21 cellular contexts compared by ENCODE assay signal in the genomic region with DNA sequence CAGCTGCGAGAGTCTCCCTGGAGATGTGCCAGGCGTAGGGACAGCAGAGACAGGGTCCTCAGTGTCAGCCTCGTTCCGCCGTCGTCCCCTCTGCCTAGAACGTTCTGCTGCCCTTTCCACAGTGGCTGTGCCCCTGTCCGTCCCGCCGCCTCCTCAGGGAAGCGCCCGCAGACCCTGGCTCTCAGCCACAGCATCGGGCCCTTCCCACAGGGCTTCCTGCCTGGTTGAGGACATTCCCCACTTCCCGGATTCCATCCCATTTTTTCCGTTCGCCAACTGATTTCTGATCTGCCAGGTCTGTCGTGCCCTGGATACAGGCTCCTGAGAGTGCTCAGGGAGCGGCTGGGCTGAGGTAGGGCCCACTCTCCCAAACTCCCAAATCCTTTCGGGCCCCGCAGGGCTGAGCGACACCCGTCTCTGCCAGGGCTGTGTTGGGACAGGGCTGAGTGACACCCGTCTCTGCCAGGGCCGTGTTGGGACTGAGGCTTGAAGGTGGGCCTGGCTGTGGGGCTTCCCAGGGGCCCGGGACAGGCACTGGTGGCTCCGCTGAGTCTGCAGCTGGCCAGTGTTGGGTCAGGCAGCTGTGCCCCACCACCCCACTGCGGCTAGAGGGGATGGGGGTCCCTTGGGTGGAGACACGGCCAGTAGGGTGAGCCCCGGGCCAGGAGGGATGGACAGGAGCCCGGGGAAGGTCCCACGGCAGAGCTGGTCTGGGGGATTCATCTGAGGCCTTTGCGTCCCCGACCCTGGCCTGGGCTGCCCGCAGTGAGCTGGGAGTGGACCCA. TPM values are rescaled to one million over a fixed set of nuclear protein-coding genes. Genes with fewer than 3 reads are reported as not detected.
A peak's percentile ranks its signal among the peaks of the same experiment; 100 is the strongest.
DNase-seq lines count a peak whose midpoint lies in the region; ATAC-seq and TF ChIP-seq lines count a peak whose summit lies in the region.
"Had no signal": no experiment of that assay in that cellular context is flagged by ENCODE, and none has a peak within 500 bp of the region (broad histone marks: within the 10 kb centered on the region; RNA-seq: fewer than 3 reads in every experiment).

No MANE protein-coding gene starts in this region.

- ATAC-seq in GM21360 (IDR thresholded peaks at IDR 0.05; ENCODE audit: unreplicated experiment), result no peak
- ATAC-seq: GM12878, PC-3 had no signal

- H3K9me3 Mint-ChIP-seq in activated CD4-positive, alpha-beta T cell treated with anti-CD3 and anti-CD28 coated beads, Interleukin-2, amount 10 ng/mL, durations not matched to agents 7 days and 5 days, result no peaks in the 10 kb centered on the region
- H3K9me3 Mint-ChIP-seq in type B pancreatic cell, result no peaks in the 10 kb centered on the region
- H3K9me3 Mint-ChIP-seq: CD14-positive monocyte, H9 had no signal

- H3K27me3 Mint-ChIP-seq in activated CD4-positive, alpha-beta T cell treated with anti-CD3 and anti-CD28 coated beads, Interleukin-2, amount 10 ng/mL, durations not matched to agents 7 days and 5 days, result no peaks in the 10 kb centered on the region
- no peaks in the 10 kb centered on the region for H3K27me3 Mint-ChIP-seq in type B pancreatic cell

- H3K4me2 ChIP-seq in neuronal stem cell (ENCODE audit: insufficient read depth, low read length, poor library complexity, severe bottlenecking), result no peak overlapping the region

- H2BK15ac ChIP-seq in neuronal stem cell (ENCODE audit: low read length), result peak overlapping the region; percentile 81

- peaks cover 1% of the 10 kb centered on the region for H3K4me1 Mint-ChIP-seq in activated CD4-positive, alpha-beta T cell treated with anti-CD3 and anti-CD28 coated beads, Interleukin-2, amount 10 ng/mL, durations not matched to agents 7 days and 5 days
- H3K4me1 Mint-ChIP-seq in type B pancreatic cell (ENCODE audit: unreplicated experiment), result no peaks in the 10 kb centered on the region
- H3K4me1 Mint-ChIP-seq: CD14-positive monocyte had no signal

- H3K27ac ChIP-seq in RWPE1, result peak overlapping the region; percentile 16
- H3K27ac ChIP-seq in coronary artery, result peak overlapping the region in 1 of 2 donors; percentile 90
- H3K27ac ChIP-seq in neuronal stem cell (replicated peaks; ENCODE audit: low read length), result no peak overlapping the region
- H3K27ac ChIP-seq: 22Rv1 had no signal

- CTCF ChIA-PET in RWPE1 (lab: Yijun Ruan, JAX), result interaction anchor here (3.0 kb wide), 1 partner anchor 15 kb away, joined by 23 read pairs; a partner anchor contains a TSS
- CTCF ChIA-PET in activated CD4-positive, alpha-beta T cell treated with anti-CD3 and anti-CD28 coated beads, Interleukin-2, amount 10 ng/mL, durations not matched to agents 7 days and 5 days (lab: Charles Lee), result interaction anchor here (1.2 kb wide), 1 partner anchor 15 kb away, joined by 4 read pairs; no protein-coding TSS in a partner anchor

- H3K4me3 Mint-ChIP-seq in activated CD4-positive, alpha-beta T cell treated with anti-CD3 and anti-CD28 coated beads, Interleukin-2, amount 10 ng/mL, durations not matched to agents 7 days and 5 days, result no peak overlapping the region
- no peak overlapping the region for H3K4me3 Mint-ChIP-seq in type B pancreatic cell
- H3K4me3 Mint-ChIP-seq: CD14-positive monocyte, H9 had no signal

- no peak for TF ChIP-seq CTCF in RWPE1 (conservative IDR thresholded peaks at IDR 0.05; ENCODE audit: low read depth)
- no peak for TF ChIP-seq CTCF in coronary artery (IDR thresholded peaks at IDR 0.05)
- no peak for TF ChIP-seq CTCF in type B pancreatic cell (conservative IDR thresholded peaks at IDR 0.05)

- H3K4me1 ChIP-seq in neuronal stem cell (ENCODE audit: control insufficient read depth in 2 of 2, insufficient read depth in 1 of 2, low read depth in 1 of 2, low read length in 2 of 2), result peaks cover 16 to 18% of the 10 kb centered on the region in 2 donors

- H3K4me3 ChIP-seq in coronary artery, result peak overlapping the region; percentile 30
- no peak overlapping the region for H3K4me3 ChIP-seq in neuronal stem cell (ENCODE audit: low read length in 2 of 2)
- H3K4me3 ChIP-seq: GM12878 had no signal

- H2AFZ ChIP-seq in neuronal stem cell (ENCODE audit: low read length), result no peak overlapping the region

- H3K36me3 ChIP-seq in neuronal stem cell (replicated peaks in 1 of 2; ENCODE audit: control insufficient read depth in 2 of 2, insufficient read depth in 2 of 2, low read length in 2 of 2), result peaks cover 8 to 16% of the 10 kb centered on the region in 2 donors

- no peaks in the 10 kb centered on the region for H3K36me3 Mint-ChIP-seq in activated CD4-positive, alpha-beta T cell treated with anti-CD3 and anti-CD28 coated beads, Interleukin-2, amount 10 ng/mL, durations not matched to agents 7 days and 5 days (ENCODE audit: low read depth)
- no peaks in the 10 kb centered on the region for H3K36me3 Mint-ChIP-seq in type B pancreatic cell
- H3K36me3 Mint-ChIP-seq: CD14-positive monocyte had no signal

- peaks cover 13% of the 10 kb centered on the region for H3K79me1 ChIP-seq in neuronal stem cell (ENCODE audit: low read depth, low read length)

- no peak overlapping the region for H3K14ac ChIP-seq in neuronal stem cell (ENCODE audit: low read length)

- H3K23ac ChIP-seq in neuronal stem cell (ENCODE audit: low read depth, low read length, poor library complexity), result peak overlapping the region; percentile 65

- POLR2A ChIA-PET in RWPE1 (lab: Yijun Ruan, JAX; ENCODE audit: low non-redundant PET), result no interaction called here
- POLR2A ChIA-PET in activated CD4-positive, alpha-beta T cell treated with anti-CD3 and anti-CD28 coated beads, Interleukin-2, amount 10 ng/mL, durations not matched to agents 7 days and 5 days (lab: Charles Lee), result no interaction called here

- H3K27me3 ChIP-seq in neuronal stem cell (ENCODE audit: control insufficient read depth in 3 of 3, insufficient read depth in 3 of 3, low read depth in 1 of 3, low read length in 3 of 3), result no peaks in the 10 kb centered on the region

- H3K27ac Mint-ChIP-seq in activated CD4-positive, alpha-beta T cell treated with anti-CD3 and anti-CD28 coated beads, Interleukin-2, amount 10 ng/mL, durations not matched to agents 7 days and 5 days, result no peak overlapping the region
- no peak overlapping the region for H3K27ac Mint-ChIP-seq in type B pancreatic cell
- H3K27ac Mint-ChIP-seq: CD14-positive monocyte had no signal

- no peak overlapping the region for H4K8ac ChIP-seq in neuronal stem cell (ENCODE audit: low read depth, low read length)

- H4K91ac ChIP-seq in neuronal stem cell (ENCODE audit: low read depth, low read length, poor library complexity), result no peak overlapping the region

- H2BK5ac ChIP-seq in neuronal stem cell (ENCODE audit: low read length), result peak overlapping the region; percentile 39

- no peak overlapping the region for H3K4ac ChIP-seq in neuronal stem cell (ENCODE audit: low read length)

- H3K9ac ChIP-seq in neuronal stem cell (ENCODE audit: low read depth, low read length, poor library complexity), result peak overlapping the region; percentile 50

- peak overlapping the region; percentile 57 for H3K18ac ChIP-seq in neuronal stem cell (ENCODE audit: low read length)

- no peaks in the 10 kb centered on the region for H3K9me3 ChIP-seq in neuronal stem cell (replicated peaks in 1 of 2; ENCODE audit: control insufficient read depth in 2 of 2, insufficient read depth in 1 of 2, low read depth in 1 of 2, low read length in 2 of 2)

- DNase-seq in DMS 273 (lab: John Stamatoyannopoulos, UW; ENCODE audit: unreplicated experiment) (peak; percentile 64), DMS 273 treated with DMSO at 0.1 percent for 48 hours (lab: John Stamatoyannopoulos, UW) (no peak), RWPE1 (ENCODE audit: low spot score) (no peak), coronary artery (ENCODE audit: low spot score) (no peak), neuronal stem cell (ENCODE audit: low spot score) (no peak), type B pancreatic cell (ENCODE audit: extremely low spot score, unreplicated experiment) (no peak)
- DNase-seq in activated CD4-positive, alpha-beta T cell treated with anti-CD3 and anti-CD28 coated beads, Interleukin-2, amount 10 ng/mL, durations not matched to agents 7 days and 5 days, result no peak
- DNase-seq: COR-L47; DMS53; H9; Kasumi-1; NCI-H1417 treated with DMSO at 0.1 percent for 48 hours; NCI-H2107; NCI-H226; NCI-H526 treated with DMSO at 0.1 percent for 48 hours; NK-92 treated with Interleukin-12 subunit alpha and Interleukin-12 subunit beta, amount 100 ng/mL, for 24 hours; PC-3 had no signal

- H2BK120ac ChIP-seq in neuronal stem cell (ENCODE audit: low read depth, low read length), result no peak overlapping the region

- no CpG with 5 or more reads among the region's 34 CpGs for WGBS in neuronal stem cell (ENCODE audit: extremely low coverage in 2 of 2, insufficient read length in 2 of 2, insufficient replicate concordance in 1 of 2), 2 donors

- no peak overlapping the region for H2BK12ac ChIP-seq in neuronal stem cell (ENCODE audit: low read length)

- H2AK5ac ChIP-seq in neuronal stem cell (ENCODE audit: low read depth, low read length), result peak overlapping the region; percentile 88

RNA-seq across cellular contexts. Expression of a gene that starts 15.9 kb away (rescaled TPM):
- 6.7 TPM for polyA plus RNA-seq in neuronal stem cell (2013, experiment 1 of 2)
- polyA plus RNA-seq in neuronal stem cell (2013, experiment 2 of 2), result 6.9 TPM
- total RNA-seq in activated CD4-positive, alpha-beta T cell treated with anti-CD3 and anti-CD28 coated beads, Interleukin-2, amount 10 ng/mL, durations not matched to agents 7 days and 5 days, result 10 to 100 TPM; 13.1 to 14.6 TPM
- 10.4 and 14.0 TPM in 2 replicates for total RNA-seq in type B pancreatic cell (ENCODE audit: low replicate concordance)

RNA-seq across cellular contexts. Expression of a gene that starts 20.3 kb away (rescaled TPM):
- polyA plus RNA-seq in neuronal stem cell (2013, experiment 1 of 2), result 37.4 TPM
- 37.2 TPM for polyA plus RNA-seq in neuronal stem cell (2013, experiment 2 of 2)
- total RNA-seq in activated CD4-positive, alpha-beta T cell treated with anti-CD3 and anti-CD28 coated beads, Interleukin-2, amount 10 ng/mL, durations not matched to agents 7 days and 5 days, result 1 to 10 TPM; 2.7 to 2.9 TPM
- 29.2 and 56.2 TPM in 2 replicates for total RNA-seq in type B pancreatic cell (ENCODE audit: low replicate concordance)

RNA-seq across cellular contexts. Expression of a gene that starts 25.8 kb away (rescaled TPM):
- polyA plus RNA-seq in neuronal stem cell (2013, experiment 1 of 2), result 0.14 TPM
- polyA plus RNA-seq in neuronal stem cell (2013, experiment 2 of 2), result 0.17 TPM
- under 1 TPM; 0.44 to 0.69 TPM for total RNA-seq in activated CD4-positive, alpha-beta T cell treated with anti-CD3 and anti-CD28 coated beads, Interleukin-2, amount 10 ng/mL, durations not matched to agents 7 days and 5 days
- 2.0 and 2.6 TPM in 2 replicates for total RNA-seq in type B pancreatic cell (ENCODE audit: low replicate concordance)

RNA-seq across cellular contexts. Expression of a gene that starts 43.8 kb away (rescaled TPM):
- 0.08 TPM for polyA plus RNA-seq in neuronal stem cell (2013, experiment 1 of 2)
- polyA plus RNA-seq in neuronal stem cell (2013, experiment 2 of 2), result 0.08 TPM
- total RNA-seq in activated CD4-positive, alpha-beta T cell treated with anti-CD3 and anti-CD28 coated beads, Interleukin-2, amount 10 ng/mL, durations not matched to agents 7 days and 5 days, result not detected
- 0.69 and 0.70 TPM in 2 replicates for total RNA-seq in type B pancreatic cell (ENCODE audit: low replicate concordance)
- polyA plus RNA-seq: CD14-positive monocyte had no signal

RNA-seq across cellular contexts. Expression of a gene that starts 52.3 kb away (rescaled TPM):
- 7.2 TPM for polyA plus RNA-seq in neuronal stem cell (2013, experiment 1 of 2)
- 7.1 TPM for polyA plus RNA-seq in neuronal stem cell (2013, experiment 2 of 2)
- total RNA-seq in activated CD4-positive, alpha-beta T cell treated with anti-CD3 and anti-CD28 coated beads, Interleukin-2, amount 10 ng/mL, durations not matched to agents 7 days and 5 days, result 10 to 100 TPM in 1 of 2 experiments, 1 to 10 TPM in 1; 9.4 to 10.8 TPM
- total RNA-seq in type B pancreatic cell (ENCODE audit: low replicate concordance), result 14.4 and 15.7 TPM in 2 replicates
